Comparison of ENCODE assay signal across 17 cellular contexts in the genomic region with DNA sequence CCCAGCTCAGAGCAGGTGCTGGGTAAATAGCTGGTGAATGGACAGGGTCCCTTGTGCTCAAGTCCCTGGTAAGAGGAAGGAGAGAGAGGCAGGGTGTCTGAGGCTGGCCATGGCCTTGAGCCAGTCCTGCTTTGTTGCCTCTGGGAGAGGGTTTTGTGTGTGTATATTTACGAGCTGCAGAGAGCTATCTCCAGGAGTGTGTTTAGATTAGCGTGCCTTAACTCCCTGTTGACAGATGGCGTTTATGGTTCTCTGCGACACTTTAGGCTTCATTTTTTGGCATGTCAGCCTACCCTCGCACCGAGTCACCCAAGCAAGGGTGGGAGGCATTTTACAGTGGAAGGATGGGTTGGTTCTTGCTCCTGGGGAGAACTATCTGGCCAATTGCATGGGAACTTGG. TPM values are rescaled to one million over a fixed set of nuclear protein-coding genes. Genes with fewer than 3 reads are reported as not detected.
DNase-seq lines count a peak whose midpoint lies in the region; ATAC-seq and TF ChIP-seq lines count a peak whose summit lies in the region.
"Had no signal": no experiment of that assay in that cellular context is flagged by ENCODE, and none has a peak within 500 bp of the region (broad histone marks: within the 10 kb centered on the region; RNA-seq: fewer than 3 reads in every experiment).

No MANE protein-coding gene starts in this region.

- H3K4me1 Mint-ChIP-seq in activated naive CD8-positive, alpha-beta T cell treated with anti-CD3 and anti-CD28 coated beads for 36 hours: no peaks in the 10 kb centered on the region
- H3K4me1 Mint-ChIP-seq: T-cell had no signal

- in situ Hi-C loops in HAP-1 (cut with MboI; ENCODE audit: low sequenced_read_pairs): no loop called here

- peak overlapping the region; percentile 3 for H2AK5ac ChIP-seq in neuronal stem cell (ENCODE audit: low read depth, low read length)

- H3K9me3 ChIP-seq in HAP-1: no peaks in the 10 kb centered on the region
- no peaks in the 10 kb centered on the region for H3K9me3 ChIP-seq in WERI-Rb-1 (ENCODE audit: severe bottlenecking)
- H3K9me3 ChIP-seq in neuronal stem cell (replicated peaks in 1 of 2; ENCODE audit: control insufficient read depth in 2 of 2, insufficient read depth in 1 of 2, low read depth in 1 of 2, low read length in 2 of 2): no peaks in the 10 kb centered on the region
- H3K9me3 ChIP-seq: BLaER1 treated with 17β-estradiol and CSF1 and Interleukin-3, amounts not matched to agents 10 nM and 100 nM; Peyer's patch had no signal

- H3K4me3 Mint-ChIP-seq in activated naive CD8-positive, alpha-beta T cell treated with anti-CD3 and anti-CD28 coated beads for 36 hours: no peak overlapping the region
- H3K4me3 Mint-ChIP-seq: T-cell had no signal

- no peak overlapping the region for H3K4me3 ChIP-seq in HAP-1
- H3K4me3 ChIP-seq in WERI-Rb-1 (ENCODE audit: low read depth, low read length): no peak overlapping the region
- no peak overlapping the region for H3K4me3 ChIP-seq in neuronal stem cell (ENCODE audit: low read length in 2 of 2)
- H3K4me3 ChIP-seq: BLaER1 treated with 17β-estradiol and CSF1 and Interleukin-3, amounts not matched to agents 10 nM and 100 nM; Peyer's patch had no signal

- H3K27ac ChIP-seq in WERI-Rb-1 (0 out of 2 replicates have a peak overlapping the region, but pooled peaks have one; percentile 35), neuronal stem cell (replicated peaks; ENCODE audit: low read length) (no peak overlapping the region)
- H3K27ac ChIP-seq: BLaER1 treated with 17β-estradiol and CSF1 and Interleukin-3, amounts not matched to agents 10 nM and 100 nM; parathyroid adenoma had no signal

- H3K14ac ChIP-seq in neuronal stem cell (ENCODE audit: low read length): no peak overlapping the region

- H3K4ac ChIP-seq in neuronal stem cell (ENCODE audit: low read length): no peak overlapping the region

- H3K18ac ChIP-seq in neuronal stem cell (ENCODE audit: low read length): no peak overlapping the region

- no peak overlapping the region for H3K27ac Mint-ChIP-seq in activated naive CD8-positive, alpha-beta T cell treated with anti-CD3 and anti-CD28 coated beads for 36 hours
- H3K27ac Mint-ChIP-seq: T-cell had no signal

- DNase-seq in HAP-1 (ENCODE audit: low spot score in 2 of 2) (peak; percentile 47 to 62), NCI-H2029 (lab: John Stamatoyannopoulos, UW) (peak; percentile 95), WERI-Rb-1 (peak; percentile 20), neuronal stem cell (ENCODE audit: low spot score) (no peak)
- DNase-seq in activated CD4-positive, alpha-beta T cell treated with anti-CD3 and anti-CD28 coated beads, Interleukin-2, amount 50 U/mL, for 1 hour: no peak
- DNase-seq in activated naive CD8-positive, alpha-beta T cell treated with anti-CD3 and anti-CD28 coated beads for 36 hours: no peak
- DNase-seq: activated CD8-positive, alpha-beta memory T cell treated with anti-CD3 and anti-CD28 coated beads, Interleukin-2, amount 50 U/mL, for 48 hours; activated naive CD4-positive, alpha-beta T cell treated with Interleukin-2 at 50 U/mL for 16 hours; dermis blood vessel endothelial cell; kidney glomerular epithelial cell; T-cell had no signal

- no peak overlapping the region for H2BK12ac ChIP-seq in neuronal stem cell (ENCODE audit: low read length)

- H3K23ac ChIP-seq in neuronal stem cell (ENCODE audit: low read depth, low read length, poor library complexity): no peak overlapping the region

- peaks cover 19% of the 10 kb centered on the region for H3K27me3 Mint-ChIP-seq in activated naive CD8-positive, alpha-beta T cell treated with anti-CD3 and anti-CD28 coated beads for 36 hours

- no peak for TF ChIP-seq CTCF in WERI-Rb-1 (IDR thresholded peaks at IDR 0.05; ENCODE audit: low read depth, low read length)

- no peaks in the 10 kb centered on the region for H3K79me1 ChIP-seq in neuronal stem cell (ENCODE audit: low read depth, low read length)

- no peak overlapping the region for H3K4me2 ChIP-seq in neuronal stem cell (ENCODE audit: insufficient read depth, low read length, poor library complexity, severe bottlenecking)
- H3K4me2 ChIP-seq: BLaER1 treated with 17β-estradiol and CSF1 and Interleukin-3, amounts not matched to agents 10 nM and 100 nM had no signal

- no peaks in the 10 kb centered on the region for H3K4me1 ChIP-seq in HAP-1
- H3K4me1 ChIP-seq in neuronal stem cell (ENCODE audit: control insufficient read depth in 2 of 2, insufficient read depth in 1 of 2, low read depth in 1 of 2, low read length in 2 of 2): peaks cover 0 to 1% of the 10 kb centered on the region in 2 donors
- H3K4me1 ChIP-seq: BLaER1 treated with 17β-estradiol and CSF1 and Interleukin-3, amounts not matched to agents 10 nM and 100 nM; parathyroid adenoma had no signal

- no peak overlapping the region for H2BK120ac ChIP-seq in neuronal stem cell (ENCODE audit: low read depth, low read length)

- H2BK15ac ChIP-seq in neuronal stem cell (ENCODE audit: low read length): no peak overlapping the region

- peaks cover 27% of the 10 kb centered on the region for H3K27me3 ChIP-seq in HAP-1 (ENCODE audit: low read depth)
- no peaks in the 10 kb centered on the region for H3K27me3 ChIP-seq in WERI-Rb-1 (ENCODE audit: insufficient read depth, low read depth, severe bottlenecking)
- peaks cover 0 to 38% (median 0%) of the 10 kb centered on the region in 3 experiments for H3K27me3 ChIP-seq in neuronal stem cell (ENCODE audit: control insufficient read depth in 3 of 3, insufficient read depth in 3 of 3, low read depth in 1 of 3, low read length in 3 of 3)
- H3K27me3 ChIP-seq: BLaER1 treated with 17β-estradiol and CSF1 and Interleukin-3, amounts not matched to agents 10 nM and 100 nM; Peyer's patch had no signal

- no peaks in the 10 kb centered on the region for H3K36me3 Mint-ChIP-seq in activated naive CD8-positive, alpha-beta T cell treated with anti-CD3 and anti-CD28 coated beads for 36 hours
- H3K36me3 Mint-ChIP-seq: T-cell had no signal

- no peaks in the 10 kb centered on the region for H3K36me3 ChIP-seq in HAP-1 (replicated peaks)
- H3K36me3 ChIP-seq in WERI-Rb-1: no peaks in the 10 kb centered on the region
- H3K36me3 ChIP-seq in neuronal stem cell (replicated peaks in 1 of 2; ENCODE audit: control insufficient read depth in 2 of 2, insufficient read depth in 2 of 2, low read length in 2 of 2): no peaks in the 10 kb centered on the region
- H3K36me3 ChIP-seq: BLaER1 treated with 17β-estradiol and CSF1 and Interleukin-3, amounts not matched to agents 10 nM and 100 nM; Peyer's patch had no signal

- no peak overlapping the region for H4K91ac ChIP-seq in neuronal stem cell (ENCODE audit: low read depth, low read length, poor library complexity)

- H4K8ac ChIP-seq in neuronal stem cell (ENCODE audit: low read depth, low read length): no peak overlapping the region

- H2AFZ ChIP-seq in neuronal stem cell (ENCODE audit: low read length): no peak overlapping the region
- H2AFZ ChIP-seq: parathyroid adenoma had no signal

- no peak for ATAC-seq in HG03135 (IDR thresholded peaks at IDR 0.05; ENCODE audit: unreplicated experiment)
- ATAC-seq: activated CD4-positive, CD25-positive, alpha-beta regulatory T cell treated with anti-CD3 and anti-CD28 coated beads, Interleukin-2, amount 50 U/mL, for 24 hours; esophagus mucosa; T-cell had no signal

- WGBS in neuronal stem cell (ENCODE audit: extremely low coverage in 2 of 2, insufficient read length in 2 of 2, insufficient replicate concordance in 1 of 2), 2 donors: no CpG with 5 or more reads among the region's 6 CpGs

- no peak overlapping the region for H3K9ac ChIP-seq in neuronal stem cell (ENCODE audit: low read depth, low read length, poor library complexity)
- H3K9ac ChIP-seq: BLaER1 treated with 17β-estradiol and CSF1 and Interleukin-3, amounts not matched to agents 10 nM and 100 nM; parathyroid adenoma had no signal

- no peaks in the 10 kb centered on the region for H3K9me3 Mint-ChIP-seq in activated naive CD8-positive, alpha-beta T cell treated with anti-CD3 and anti-CD28 coated beads for 36 hours
- H3K9me3 Mint-ChIP-seq: T-cell had no signal

- H2BK5ac ChIP-seq in neuronal stem cell (ENCODE audit: low read length): no peak overlapping the region

RNA-seq across cellular contexts. Expression of a gene that starts 22.2 kb away (rescaled TPM):
- 0.42 TPM for polyA plus RNA-seq in neuronal stem cell (2013, experiment 1 of 2)
- 0.24 TPM for polyA plus RNA-seq in neuronal stem cell (2013, experiment 2 of 2)
- total RNA-seq in activated naive CD8-positive, alpha-beta T cell treated with anti-CD3 and anti-CD28 coated beads for 36 hours: not detected

Comparison
In these comparisons a context has a peak if more than half of its experiments do, and no peak if none do; other contexts are left out.
1. DNase-seq: peak in HAP-1 (2 of 2), NCI-H2029 (single experiment) and WERI-Rb-1 (single experiment); none in neuronal stem cell (single experiment), activated CD4-positive, alpha-beta T cell treated with anti-CD3 and anti-CD28 coated beads, Interleukin-2, amount 50 U/mL, for 1 hour (single experiment) and activated naive CD8-positive, alpha-beta T cell treated with anti-CD3 and anti-CD28 coated beads for 36 hours (single experiment).